8 cellular contexts compared by ENCODE assay signal in genomic region chr7:105268511-105269392, GRCh38.
DNase-seq lines count a peak whose midpoint lies in the region; TF ChIP-seq lines count a peak whose summit lies in the region.

No MANE protein-coding gene starts in this region.

- TF ChIP-seq CTCF in WI38 (IDR thresholded peaks at IDR 0.05; ENCODE audit: low read depth, low read length) (no peak), fibroblast of the aortic adventitia (IDR thresholded peaks at IDR 0.05; ENCODE audit: insufficient read depth, low read length) (no peak)

- H3K23ac ChIP-seq in neuronal stem cell (ENCODE audit: low read depth, low read length, poor library complexity), result no peak overlapping the region

- H3K4me3 ChIP-seq in WI38 (ENCODE audit: low read depth, low read length) (peak overlapping the region; percentile 51), fibroblast of the aortic adventitia (ENCODE audit: low read depth, low read length) (peak overlapping the region; percentile 56), neuronal stem cell (ENCODE audit: low read length in 2 of 2) (peak overlapping the region in 1 of 2 donors; percentile 55)

- H3K4me2 ChIP-seq in neuronal stem cell (ENCODE audit: insufficient read depth, low read length, poor library complexity, severe bottlenecking), result no peak overlapping the region

- no peaks in the 10 kb centered on the region for H3K27me3 ChIP-seq in neuronal stem cell (ENCODE audit: control insufficient read depth in 3 of 3, insufficient read depth in 3 of 3, low read depth in 1 of 3, low read length in 3 of 3)

- WGBS in neuronal stem cell (ENCODE audit: extremely low coverage in 2 of 2, insufficient read length in 2 of 2, insufficient replicate concordance in 1 of 2), 2 donors, result no CpG with 5 or more reads among the region's 6 CpGs

- H3K9ac ChIP-seq in neuronal stem cell (ENCODE audit: low read depth, low read length, poor library complexity), result no peak overlapping the region

- peaks cover 3 to 13% of the 10 kb centered on the region in 2 donors for H3K4me1 ChIP-seq in neuronal stem cell (ENCODE audit: control insufficient read depth in 2 of 2, insufficient read depth in 1 of 2, low read depth in 1 of 2, low read length in 2 of 2)

- no peaks in the 10 kb centered on the region for H3K9me3 Mint-ChIP-seq in activated naive CD4-positive, alpha-beta T cell treated with anti-CD3 and anti-CD28 coated beads for 36 hours

- no peak overlapping the region for H4K8ac ChIP-seq in neuronal stem cell (ENCODE audit: low read depth, low read length)

- no peak overlapping the region for H4K91ac ChIP-seq in neuronal stem cell (ENCODE audit: low read depth, low read length, poor library complexity)

- H3K36me3 ChIP-seq in neuronal stem cell (replicated peaks in 1 of 2; ENCODE audit: control insufficient read depth in 2 of 2, insufficient read depth in 2 of 2, low read length in 2 of 2), result no peaks in the 10 kb centered on the region

- H3K18ac ChIP-seq in neuronal stem cell (ENCODE audit: low read length), result no peak overlapping the region

- POLR2A ChIA-PET in HEK293T (lab: Yijun Ruan, JAX), result interaction anchor here (0.6 to 1.2 kb wide), 6 partner anchors 11 to 256 kb away, joined by 3 to 4 read pairs (median 4); no protein-coding TSS in a partner anchor

- H2BK5ac ChIP-seq in neuronal stem cell (ENCODE audit: low read length), result no peak overlapping the region

- no peak overlapping the region for H3K14ac ChIP-seq in neuronal stem cell (ENCODE audit: low read length)

- peak overlapping the region; percentile 37 for H3K27ac ChIP-seq in neuronal stem cell (replicated peaks; ENCODE audit: low read length)

- no peak overlapping the region for H2BK120ac ChIP-seq in neuronal stem cell (ENCODE audit: low read depth, low read length)

- H3K36me3 Mint-ChIP-seq in activated naive CD4-positive, alpha-beta T cell treated with anti-CD3 and anti-CD28 coated beads for 36 hours (ENCODE audit: low read depth), result peaks cover 2% of the 10 kb centered on the region

- peaks cover 53% of the 10 kb centered on the region for H3K4me1 Mint-ChIP-seq in activated naive CD4-positive, alpha-beta T cell treated with anti-CD3 and anti-CD28 coated beads for 36 hours (ENCODE audit: low read depth)

- no peak overlapping the region for H2AK5ac ChIP-seq in neuronal stem cell (ENCODE audit: low read depth, low read length)

- peak; percentile 14 for DNase-seq in activated naive CD4-positive, alpha-beta T cell treated with anti-CD3 and anti-CD28 coated beads for 36 hours
- DNase-seq in activated naive CD4-positive, alpha-beta T cell (lab: John Stamatoyannopoulos, UW), result no peak
- DNase-seq in HEK293T (ENCODE audit: extremely low spot score), result peak; percentile 37
- DNase-seq in NCI-H1092 (lab: John Stamatoyannopoulos, UW), result peak; percentile 45
- peak; percentile 81 for DNase-seq in fibroblast of the aortic adventitia (ENCODE audit: low read depth)
- DNase-seq in neuronal stem cell (ENCODE audit: low spot score), result no peak
- no peak for DNase-seq in LoVo (ENCODE audit: low spot score)

- peak overlapping the region; percentile 72 for H3K4me3 Mint-ChIP-seq in activated naive CD4-positive, alpha-beta T cell treated with anti-CD3 and anti-CD28 coated beads for 36 hours

- no peaks in the 10 kb centered on the region for H3K27me3 Mint-ChIP-seq in activated naive CD4-positive, alpha-beta T cell treated with anti-CD3 and anti-CD28 coated beads for 36 hours (ENCODE audit: low read depth)

- H3K4ac ChIP-seq in neuronal stem cell (ENCODE audit: low read length), result no peak overlapping the region

- intact Hi-C loops in activated naive CD4-positive, alpha-beta T cell treated with anti-CD3 and anti-CD28 coated beads for 36 hours (cut with micrococcal nuclease), result loop anchor here (1.0 to 2.0 kb wide), 9 partner anchors 12 to 324 kb away; no protein-coding TSS in a partner anchor

- peaks cover 2% of the 10 kb centered on the region for H3K79me1 ChIP-seq in neuronal stem cell (ENCODE audit: low read depth, low read length)

- CTCF ChIA-PET in activated naive CD4-positive, alpha-beta T cell treated with anti-CD3 and anti-CD28 coated beads for 36 hours (lab: Charles Lee), result interaction anchor here (1.1 to 1.4 kb wide), 3 partner anchors 39 to 84 kb away, joined by 3 to 4 read pairs (median 3); no protein-coding TSS in a partner anchor
- CTCF ChIA-PET in HEK293T (lab: Yijun Ruan, JAX), result interaction anchor here (0.5 kb wide), 1 partner anchor 163 kb away, joined by 3 read pairs; no protein-coding TSS in a partner anchor

- no peaks in the 10 kb centered on the region for H3K9me3 ChIP-seq in neuronal stem cell (replicated peaks in 1 of 2; ENCODE audit: control insufficient read depth in 2 of 2, insufficient read depth in 1 of 2, low read depth in 1 of 2, low read length in 2 of 2)

- H2BK15ac ChIP-seq in neuronal stem cell (ENCODE audit: low read length), result no peak overlapping the region

- H3K27ac Mint-ChIP-seq in activated naive CD4-positive, alpha-beta T cell treated with anti-CD3 and anti-CD28 coated beads for 36 hours, result peak overlapping the region; percentile 90

- no peak overlapping the region for H2BK12ac ChIP-seq in neuronal stem cell (ENCODE audit: low read length)

- H2AFZ ChIP-seq in neuronal stem cell (ENCODE audit: low read length), result peak overlapping the region; percentile 83

TF ChIP-seq in HEK293T, 16 proteins besides CTCF, POLR2A, EP300 and RAD21:
- TF ChIP-seq BHLHE40 (IDR thresholded peaks at IDR 0.05; ENCODE audit: borderline replicate concordance) (peak; percentile 74), SP1 (IDR thresholded peaks at IDR 0.05) (no peak), PKNOX1 (IDR thresholded peaks at IDR 0.05) (peak; percentile 44; the same call in 1 of the 2 replicates)
TF ChIP-seq in HEK293T: peak in this region for 2.

Comparison
In these comparisons a context has a peak if more than half of its experiments do, and no peak if none do; other contexts are left out.
1. DNase-seq: peak in activated naive CD4-positive, alpha-beta T cell treated with anti-CD3 and anti-CD28 coated beads for 36 hours (single experiment), HEK293T (single experiment), NCI-H1092 (single experiment) and fibroblast of the aortic adventitia (single experiment); none in activated naive CD4-positive, alpha-beta T cell (0 of 4), neuronal stem cell (single experiment) and LoVo (single experiment).